ENCODE assay signal across 21 cellular contexts in the genomic region with DNA sequence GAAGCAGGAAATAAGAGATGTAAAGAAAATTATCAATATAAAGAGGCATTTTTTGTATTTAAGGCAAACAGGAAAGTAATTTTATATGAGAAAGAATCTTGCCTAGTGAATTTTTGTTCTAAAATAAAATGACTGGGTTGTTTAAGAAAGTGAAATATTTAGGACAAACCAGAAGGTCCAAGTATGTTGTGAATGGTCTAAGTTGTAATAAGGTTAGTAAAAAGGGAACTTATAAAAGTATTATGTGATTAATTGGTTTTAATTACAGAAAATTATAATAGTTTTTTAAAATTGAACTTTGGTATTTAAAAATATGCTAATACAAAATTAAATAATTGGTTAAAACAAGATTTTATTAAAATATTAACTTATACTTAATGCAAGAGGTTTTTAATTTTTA. TPM values are rescaled to one million over a fixed set of nuclear protein-coding genes. Genes with fewer than 3 reads are reported as not detected.
DNase-seq lines count a peak whose midpoint lies in the region; ATAC-seq, FAIRE-seq and TF ChIP-seq lines count a peak whose summit lies in the region.
"Had no signal": no experiment of that assay in that cellular context is flagged by ENCODE, and none has a peak within 500 bp of the region (broad histone marks: within the 10 kb centered on the region; RNA-seq: fewer than 3 reads in every experiment).

No MANE protein-coding gene starts in this region.

- FAIRE-seq in TTC549 (lab: Jason Lieb, UNC): peak; percentile 61
- FAIRE-seq: GM12892, HepG2, HTR-8/SVneo had no signal

- H2AK5ac ChIP-seq in mesendoderm (ENCODE audit: low read length): no peak overlapping the region

- TF ChIP-seq POLR2A in upper lobe of left lung (IDR thresholded peaks at IDR 0.05): no peak

- no peak overlapping the region for H4K8ac ChIP-seq in mesendoderm (ENCODE audit: low read depth, low read length)

- H3K23ac ChIP-seq in mesendoderm (ENCODE audit: low read length): no peak overlapping the region

- H3K4ac ChIP-seq in mesendoderm (ENCODE audit: low read depth, low read length): no peak overlapping the region

- no peak for ATAC-seq in upper lobe of left lung (ENCODE audit: low FRiP score in 2 of 2)
- ATAC-seq: HepG2 had no signal

- H3K27ac ChIP-seq in mesendoderm (ENCODE audit: low read depth, low read length) (no peak overlapping the region), brain microvascular endothelial cell (no peak overlapping the region), upper lobe of left lung (no peak overlapping the region)
- H3K27ac ChIP-seq: 22Rv1; BLaER1 treated with 17β-estradiol and CSF1 and Interleukin-3, amounts not matched to agents 10 nM and 100 nM had no signal

- peak; percentile 13 for DNase-seq in DMS53 (lab: John Stamatoyannopoulos, UW)
- DNase-seq in DMS53 treated with DMSO at 0.1 percent for 48 hours (lab: John Stamatoyannopoulos, UW; ENCODE audit: unreplicated experiment): no peak
- peak; percentile 72 for DNase-seq in mesendoderm
- DNase-seq in NCI-H2029 (lab: John Stamatoyannopoulos, UW): no peak
- DNase-seq in brain microvascular endothelial cell: no peak
- DNase-seq in upper lobe of left lung: no peak
- DNase-seq: ACHN; Calu3; CD4-positive, alpha-beta T cell; DMS 273 treated with DMSO at 0.1 percent for 48 hours; DMS79 treated with DMSO at 0.1 percent for 48 hours; EL; GDM1; GOT3; H9 had no signal

- H4K5ac ChIP-seq in mesendoderm (ENCODE audit: low read length): no peak overlapping the region

- no peaks in the 10 kb centered on the region for H3K27me3 ChIP-seq in mesendoderm (ENCODE audit: insufficient read depth, low read length, poor library complexity)
- no peaks in the 10 kb centered on the region for H3K27me3 ChIP-seq in brain microvascular endothelial cell (replicated peaks)
- no peaks in the 10 kb centered on the region for H3K27me3 ChIP-seq in upper lobe of left lung
- H3K27me3 ChIP-seq: BLaER1 treated with 17β-estradiol and CSF1 and Interleukin-3, amounts not matched to agents 10 nM and 100 nM had no signal

- H3K4me2 ChIP-seq in mesendoderm (ENCODE audit: low read length): no peak overlapping the region
- H3K4me2 ChIP-seq: BLaER1 treated with 17β-estradiol and CSF1 and Interleukin-3, amounts not matched to agents 10 nM and 100 nM had no signal

- H3K4me3 ChIP-seq in mesendoderm (ENCODE audit: low read length) (no peak overlapping the region), brain microvascular endothelial cell (ENCODE audit: low read depth, low read length) (no peak overlapping the region), upper lobe of left lung (no peak overlapping the region)

- no peaks in the 10 kb centered on the region for H3K79me1 ChIP-seq in mesendoderm (ENCODE audit: low read length)

- no peaks in the 10 kb centered on the region for H3K9me3 ChIP-seq in upper lobe of left lung

- no peaks in the 10 kb centered on the region for H3K79me2 ChIP-seq in mesendoderm (ENCODE audit: control insufficient read depth, insufficient read depth, low read length)

- TF ChIP-seq EP300 in upper lobe of left lung (IDR thresholded peaks at IDR 0.05): no peak

- no peak overlapping the region for H3K18ac ChIP-seq in mesendoderm (ENCODE audit: low read length)

- H2BK5ac ChIP-seq in mesendoderm (ENCODE audit: low read length): no peak overlapping the region

- no peak for TF ChIP-seq CTCF in brain microvascular endothelial cell (IDR thresholded peaks at IDR 0.05; ENCODE audit: low read depth, low read length, missing control alignments)
- TF ChIP-seq CTCF in upper lobe of left lung (IDR thresholded peaks at IDR 0.05): no peak

- H2BK120ac ChIP-seq in mesendoderm (ENCODE audit: low read depth, low read length): no peak overlapping the region

- no peak overlapping the region for H3K9ac ChIP-seq in mesendoderm (ENCODE audit: low read length)
- H3K9ac ChIP-seq: BLaER1 treated with 17β-estradiol and CSF1 and Interleukin-3, amounts not matched to agents 10 nM and 100 nM had no signal

- no peak overlapping the region for H3K56ac ChIP-seq in mesendoderm (ENCODE audit: low read length)

- in situ Hi-C loops in brain microvascular endothelial cell (cut with HindIII; ENCODE audit: low pct_ligation_motif_present, low sequenced_read_pairs): no loop called here

- H2BK15ac ChIP-seq in mesendoderm (replicated peaks; ENCODE audit: low read depth): no peak overlapping the region

- H3K4me1 ChIP-seq in mesendoderm (ENCODE audit: control insufficient read depth, low read depth, low read length) (no peaks in the 10 kb centered on the region), upper lobe of left lung (no peaks in the 10 kb centered on the region)

- H3K36me3 ChIP-seq in mesendoderm (ENCODE audit: control insufficient read depth, insufficient read depth, low read length): no peaks in the 10 kb centered on the region
- no peaks in the 10 kb centered on the region for H3K36me3 ChIP-seq in brain microvascular endothelial cell (replicated peaks)
- no peaks in the 10 kb centered on the region for H3K36me3 ChIP-seq in upper lobe of left lung

RNA-seq across cellular contexts. Expression of gene EI24, which starts 26.6 kb away (rescaled TPM):
- polyA plus RNA-seq in mesendoderm (2013, experiment 1 of 2): 134 TPM
- polyA plus RNA-seq in mesendoderm (2013, experiment 2 of 2): 132 TPM
- 10 to 100 TPM; 31.4 to 80.0 (median 60.4) TPM for total RNA-seq in upper lobe of left lung

RNA-seq across cellular contexts. Expression of gene FEZ1, which starts 46.6 kb away (rescaled TPM):
- 13.4 TPM for polyA plus RNA-seq in mesendoderm (2013, experiment 1 of 2)
- 12.5 TPM for polyA plus RNA-seq in mesendoderm (2013, experiment 2 of 2)
- total RNA-seq in upper lobe of left lung: 10 to 100 TPM; 12.8 to 35.3 (median 19.8) TPM
- total RNA-seq: CD4-positive, alpha-beta T cell; HepG2 had no signal
- polyA plus RNA-seq: HepG2 had no signal

RNA-seq across cellular contexts. Expression of gene STT3A, which starts 49.9 kb away (rescaled TPM):
- 126 TPM for polyA plus RNA-seq in mesendoderm (2013, experiment 1 of 2)
- 125 TPM for polyA plus RNA-seq in mesendoderm (2013, experiment 2 of 2)
- total RNA-seq in upper lobe of left lung: 100 to 1,000 TPM in 1 of 6 donors, 10 to 100 TPM in 5; 41.0 to 131 (median 71.1) TPM

Comparison
In these comparisons a context has a peak if more than half of its experiments do, and no peak if none do; other contexts are left out.
1. DNase-seq: peak in DMS53 (single experiment) and mesendoderm (single experiment); none in DMS53 treated with DMSO at 0.1 percent for 48 hours (single experiment), NCI-H2029 (single experiment), brain microvascular endothelial cell (single experiment) and upper lobe of left lung (0 of 2).